In the genomic region with DNA sequence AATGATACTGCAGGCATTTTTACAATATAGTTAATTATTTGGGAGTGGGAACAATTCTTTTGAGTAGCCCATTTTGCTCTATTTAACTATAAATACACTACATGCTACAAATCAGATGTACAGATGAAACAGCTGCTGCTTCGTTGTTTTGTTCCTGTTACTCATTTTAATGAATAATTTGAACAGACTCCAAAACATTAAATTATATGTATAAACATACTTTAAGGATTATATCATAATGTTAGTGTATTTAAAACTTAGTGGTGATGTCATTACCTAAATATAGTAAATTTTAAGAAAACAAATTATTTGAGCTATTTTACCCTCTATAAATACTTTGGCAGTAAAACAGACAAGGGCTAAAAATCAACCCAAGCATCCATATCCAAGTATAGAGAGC, we compare ENCODE assay signal across 21 cellular contexts.
A peak's percentile ranks its signal among the peaks of the same experiment; 100 is the strongest.
DNase-seq lines count a peak whose midpoint lies in the region; ATAC-seq and TF ChIP-seq lines count a peak whose summit lies in the region.
"Had no signal": no experiment of that assay in that cellular context is flagged by ENCODE, and none has a peak within 500 bp of the region (broad histone marks: within the 10 kb centered on the region; RNA-seq: fewer than 3 reads in every experiment).

No MANE protein-coding gene starts in this region.

- no peaks in the 10 kb centered on the region for H4K20me1 ChIP-seq in BLaER1
- H4K20me1 ChIP-seq in OCI-LY7 (ENCODE audit: insufficient read depth, low read length), result no peaks in the 10 kb centered on the region

- H2AFZ ChIP-seq in OCI-LY7 (ENCODE audit: low read length), result no peak overlapping the region

- H3K27me3 ChIP-seq in BLaER1 (no peaks in the 10 kb centered on the region), heart left ventricle (no peaks in the 10 kb centered on the region)
- H3K27me3 ChIP-seq: vagina had no signal

- TF ChIP-seq POLR2A in heart left ventricle (IDR thresholded peaks at IDR 0.05), result no peak

- no peaks in the 10 kb centered on the region for H3K36me3 Mint-ChIP-seq in nephron (ENCODE audit: low read depth)
- H3K36me3 Mint-ChIP-seq: naive B cell had no signal

- no peak for ATAC-seq in GM19023 (IDR thresholded peaks at IDR 0.05; ENCODE audit: unreplicated experiment)
- no peak for ATAC-seq in heart left ventricle

- H3K4me3 Mint-ChIP-seq in nephron, result no peak overlapping the region
- H3K4me3 Mint-ChIP-seq: activated CD4-positive, alpha-beta memory T cell treated with anti-CD3 and anti-CD28 coated beads, Interleukin-2, amount 10 ng/mL, durations not matched to agents 7 days and 5 days had no signal

- H3K79me2 ChIP-seq in OCI-LY7 (ENCODE audit: insufficient read depth, low read depth, low read length), result peaks cover 100% of the 10 kb centered on the region

- H3K4me1 ChIP-seq in BLaER1 (peaks cover 95% of the 10 kb centered on the region), OCI-LY7 (ENCODE audit: insufficient read depth, low read length, poor library complexity, severe bottlenecking) (peaks cover 90% of the 10 kb centered on the region), heart left ventricle (peaks cover 3 to 90% (median 60%) of the 10 kb centered on the region in 12 donors)
- H3K4me1 ChIP-seq: A549 had no signal

- no peaks in the 10 kb centered on the region for H3K9me3 ChIP-seq in BLaER1
- H3K9me3 ChIP-seq in OCI-LY7 (ENCODE audit: low read length), result no peaks in the 10 kb centered on the region
- no peaks in the 10 kb centered on the region for H3K9me3 ChIP-seq in heart left ventricle
- H3K9me3 ChIP-seq: A549, vagina had no signal

- H3K4me1 Mint-ChIP-seq in nephron, result peaks cover 38% of the 10 kb centered on the region

- POLR2A ChIA-PET in OCI-LY7 (lab: Charles Lee), result interaction anchor here (0.6 to 11.5 kb wide), 12 partner anchors 9 to 244 kb away, joined by 3 to 364 read pairs (median 4); no protein-coding TSS in a partner anchor

- H3K27me3 Mint-ChIP-seq in nephron (ENCODE audit: low read depth), result no peaks in the 10 kb centered on the region
- H3K27me3 Mint-ChIP-seq: naive B cell had no signal

- H3K9me2 ChIP-seq in OCI-LY7 (ENCODE audit: insufficient read depth, low read length), result no peaks in the 10 kb centered on the region

- CTCF ChIA-PET in OCI-LY7 (lab: Charles Lee; ENCODE audit: unreplicated experiment), result no interaction called here

- no peaks in the 10 kb centered on the region for H3K9me3 Mint-ChIP-seq in nephron
- H3K9me3 Mint-ChIP-seq: activated CD4-positive, alpha-beta memory T cell treated with anti-CD3 and anti-CD28 coated beads, Interleukin-2, amount 10 ng/mL, durations not matched to agents 7 days and 5 days; naive B cell had no signal

- TF ChIP-seq CTCF in OCI-LY7 (conservative IDR thresholded peaks at IDR 0.05; ENCODE audit: low read length) (no peak), nephron (IDR thresholded peaks at IDR 0.05; ENCODE audit: unreplicated experiment in 3 of 3) (no peak), heart left ventricle (IDR thresholded peaks at IDR 0.05) (no peak)

- H3K27ac Mint-ChIP-seq in nephron, result peak overlapping the region; percentile 49 to 65 (median 49)
- H3K27ac Mint-ChIP-seq: activated CD4-positive, alpha-beta memory T cell treated with anti-CD3 and anti-CD28 coated beads, Interleukin-2, amount 10 ng/mL, durations not matched to agents 7 days and 5 days had no signal

- H3K4me2 ChIP-seq in BLaER1 (peak overlapping the region; percentile 77), OCI-LY7 (ENCODE audit: low read length) (peak overlapping the region; percentile 51)
- H3K4me2 ChIP-seq: A549 had no signal

- 0 out of 2 replicates have a peak overlapping the region, but pooled peaks have one; percentile 9 for H3K9ac ChIP-seq in BLaER1

- H3K4me3 ChIP-seq in BLaER1 (no peak overlapping the region), OCI-LY7 (ENCODE audit: low read depth, low read length, poor library complexity, severe bottlenecking) (peak overlapping the region; percentile 22), heart left ventricle (no peak overlapping the region)
- H3K4me3 ChIP-seq: A549, vagina had no signal

- H3K27ac ChIP-seq in BLaER1 (peak overlapping the region; percentile 97; the same call in 1 of the 2 replicates), OCI-LY7 (ENCODE audit: low read depth, low read length, poor library complexity, severe bottlenecking) (peak overlapping the region; percentile 97), heart left ventricle (peak overlapping the region in 6 of 12 donors; percentile 4 to 44 (median 26))
- H3K27ac ChIP-seq: A549, C4-2B, vagina, WERI-Rb-1 had no signal

- DNase-seq in OCI-LY7 (ENCODE audit: low spot score), result no peak
- DNase-seq in dermis blood vessel endothelial cell, result peak; percentile 25
- DNase-seq in NOMO-1 treated with dmso at 0.1 percent for 144 hours (lab: John Stamatoyannopoulos, UW; ENCODE audit: unreplicated experiment), result no peak
- no peak for DNase-seq in SKM-1 (lab: John Stamatoyannopoulos, UW; ENCODE audit: unreplicated experiment)
- no peak for DNase-seq in heart left ventricle
- DNase-seq: activated CD4-positive, alpha-beta memory T cell treated with anti-CD3 and anti-CD28 coated beads, Interleukin-2, amount 10 ng/mL, durations not matched to agents 7 days and 5 days; activated naive CD4-positive, alpha-beta T cell; cortex of kidney; naive B cell; NCI-H524 treated with DMSO at 0.1 percent for 48 hours; posterior cingulate gyrus; SHP77 treated with DMSO at 0.1 percent for 48 hours; stimulated activated CD4-positive, alpha-beta T cell treated with anti-CD3 and anti-CD28 coated beads, Interleukin-4, amount 100 ng/mL, for 4 hours; T-helper 2 cell; WERI-Rb-1 had no signal

- WGBS in heart left ventricle, 4 donors, result 10 to 18% (median 15%) methylated on average over 1 of the region's 1 CpG

- BruUV-seq in OCI-LY7 (replicated peaks; lab: Mats Ljungman, UMichigan), result no TSS peak

- H3K36me3 ChIP-seq in BLaER1, result peaks cover 33% of the 10 kb centered on the region
- peaks cover 41% of the 10 kb centered on the region for H3K36me3 ChIP-seq in OCI-LY7 (ENCODE audit: insufficient read depth, low read length)
- H3K36me3 ChIP-seq in heart left ventricle, result no peaks in the 10 kb centered on the region
- H3K36me3 ChIP-seq: vagina, WERI-Rb-1 had no signal

- intact Hi-C loops in OCI-LY7 (cut with micrococcal nuclease; ENCODE audit: unreplicated experiment) (loop anchor here (5.0 kb wide), 1 partner anchor 115 kb away; a partner anchor contains a TSS), heart left ventricle (cut with DNase I) (loop anchor here in 3 of 10 donors (5.0 to 10.0 kb wide), 3 partner anchors 53 to 113 kb away; a partner anchor contains a TSS)
